In the genomic region with DNA sequence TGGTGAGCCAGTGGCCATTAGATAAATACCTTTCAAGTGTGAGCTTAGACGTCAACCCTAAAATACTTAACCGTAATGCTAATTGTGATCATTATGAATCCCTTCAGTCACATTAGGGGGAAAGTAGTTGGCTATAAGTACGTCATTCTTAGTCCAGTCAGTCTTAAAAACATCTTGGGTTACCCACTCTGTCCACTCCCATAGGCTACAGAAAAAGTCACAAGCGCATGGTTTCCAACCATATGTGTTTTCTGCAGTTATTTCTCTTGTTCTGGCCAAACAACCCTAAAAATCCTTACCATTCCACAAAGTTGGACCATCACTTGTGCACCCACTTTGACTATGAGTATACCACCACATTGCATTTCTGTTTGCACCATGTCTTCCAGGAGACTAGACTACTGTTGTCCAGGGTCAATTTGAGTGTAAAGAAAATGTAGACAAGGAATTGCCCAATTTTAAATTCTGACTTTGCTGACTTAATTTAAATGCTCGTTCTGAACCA, we compare ENCODE assay signal across 1 cellular context.
A peak's percentile ranks its signal among the peaks of the same experiment; 100 is the strongest.
TF ChIP-seq lines count a peak whose summit lies in the region.

No MANE protein-coding gene starts in this region.

TF ChIP-seq in HCT116, 20 proteins besides CTCF, POLR2A, EP300 and RAD21:
- TF ChIP-seq YY1 (IDR thresholded peaks at IDR 0.05; ENCODE audit: extremely low read depth, insufficient replicate concordance, low read depth, low read length): no peak
- no peak for TF ChIP-seq CEBPB (IDR thresholded peaks at IDR 0.05; ENCODE audit: low read depth)
- TF ChIP-seq POLR2AphosphoS5 (IDR thresholded peaks at IDR 0.05; ENCODE audit: low read depth, low read length): peak; percentile 46
- no peak for TF ChIP-seq EZH2phosphoT487 (IDR thresholded peaks at IDR 0.05; ENCODE audit: borderline replicate concordance)
- TF ChIP-seq, protein P1, sequence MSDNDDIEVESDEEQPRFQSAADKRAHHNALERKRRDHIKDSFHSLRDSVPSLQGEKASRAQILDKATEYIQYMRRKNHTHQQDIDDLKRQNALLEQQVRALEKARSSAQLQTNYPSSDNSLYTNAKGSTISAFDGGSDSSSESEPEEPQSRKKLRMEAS (IDR thresholded peaks at IDR 0.05): no peak
- peak; percentile 16; the same call in 1 of the 2 replicates for TF ChIP-seq JUND (IDR thresholded peaks at IDR 0.05)
- TF ChIP-seq CBX3 (IDR thresholded peaks at IDR 0.05; ENCODE audit: low read depth): 0 out of 2 replicates have a peak, but pooled peaks have one; percentile 17
- no peak for TF ChIP-seq SRF (IDR thresholded peaks at IDR 0.05; ENCODE audit: low read depth)
- no peak for TF ChIP-seq SIN3A (IDR thresholded peaks at IDR 0.05; ENCODE audit: low read depth)
- TF ChIP-seq, protein P2, sequence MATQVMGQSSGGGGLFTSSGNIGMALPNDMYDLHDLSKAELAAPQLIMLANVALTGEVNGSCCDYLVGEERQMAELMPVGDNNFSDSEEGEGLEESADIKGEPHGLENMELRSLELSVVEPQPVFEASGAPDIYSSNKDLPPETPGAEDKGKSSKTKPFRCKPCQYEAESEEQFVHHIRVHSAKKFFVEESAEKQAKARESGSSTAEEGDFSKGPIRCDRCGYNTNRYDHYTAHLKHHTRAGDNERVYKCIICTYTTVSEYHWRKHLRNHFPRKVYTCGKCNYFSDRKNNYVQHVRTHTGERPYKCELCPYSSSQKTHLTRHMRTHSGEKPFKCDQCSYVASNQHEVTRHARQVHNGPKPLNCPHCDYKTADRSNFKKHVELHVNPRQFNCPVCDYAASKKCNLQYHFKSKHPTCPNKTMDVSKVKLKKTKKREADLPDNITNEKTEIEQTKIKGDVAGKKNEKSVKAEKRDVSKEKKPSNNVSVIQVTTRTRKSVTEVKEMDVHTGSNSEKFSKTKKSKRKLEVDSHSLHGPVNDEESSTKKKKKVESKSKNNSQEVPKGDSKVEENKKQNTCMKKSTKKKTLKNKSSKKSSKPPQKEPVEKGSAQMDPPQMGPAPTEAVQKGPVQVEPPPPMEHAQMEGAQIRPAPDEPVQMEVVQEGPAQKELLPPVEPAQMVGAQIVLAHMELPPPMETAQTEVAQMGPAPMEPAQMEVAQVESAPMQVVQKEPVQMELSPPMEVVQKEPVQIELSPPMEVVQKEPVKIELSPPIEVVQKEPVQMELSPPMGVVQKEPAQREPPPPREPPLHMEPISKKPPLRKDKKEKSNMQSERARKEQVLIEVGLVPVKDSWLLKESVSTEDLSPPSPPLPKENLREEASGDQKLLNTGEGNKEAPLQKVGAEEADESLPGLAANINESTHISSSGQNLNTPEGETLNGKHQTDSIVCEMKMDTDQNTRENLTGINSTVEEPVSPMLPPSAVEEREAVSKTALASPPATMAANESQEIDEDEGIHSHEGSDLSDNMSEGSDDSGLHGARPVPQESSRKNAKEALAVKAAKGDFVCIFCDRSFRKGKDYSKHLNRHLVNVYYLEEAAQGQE (IDR thresholded peaks at IDR 0.05; ENCODE audit: low read depth): no peak
- no peak for TF ChIP-seq TCF7L2 (IDR thresholded peaks at IDR 0.05; ENCODE audit: borderline replicate concordance, extremely low read depth, insufficient read depth, insufficient read length)
